ENCODE assay signal across 11 cellular contexts in the genomic region with DNA sequence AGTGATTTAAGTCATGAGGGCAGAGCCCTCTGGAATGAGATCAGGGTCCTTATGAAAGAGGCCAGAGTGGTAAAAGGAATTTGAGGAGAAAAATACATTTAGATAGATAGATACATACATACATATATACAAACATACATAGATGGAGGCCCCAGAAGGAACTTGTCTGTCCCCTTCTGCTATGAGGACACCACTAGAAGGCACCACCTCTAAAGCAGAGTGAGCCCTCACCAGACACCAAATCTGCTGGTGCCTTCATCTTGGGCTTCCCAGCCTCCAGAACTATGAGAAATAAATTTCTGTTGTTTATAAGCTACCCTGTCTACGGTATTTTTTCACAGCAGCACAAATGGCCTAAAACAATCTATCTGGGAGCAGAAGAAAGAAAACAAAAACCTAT. TPM values are rescaled to one million over a fixed set of nuclear protein-coding genes. Genes with fewer than 3 reads are reported as not detected.
A peak's percentile ranks its signal among the peaks of the same experiment; 100 is the strongest.
DNase-seq lines count a peak whose midpoint lies in the region; ATAC-seq and TF ChIP-seq lines count a peak whose summit lies in the region.
"Had no signal": no experiment of that assay in that cellular context is flagged by ENCODE, and none has a peak within 500 bp of the region (broad histone marks: within the 10 kb centered on the region; RNA-seq: fewer than 3 reads in every experiment).

No MANE protein-coding gene starts in this region.

- H3K9me3 ChIP-seq in right cardiac atrium (ENCODE audit: control insufficient read depth, low read length), result no peaks in the 10 kb centered on the region
- H3K9me3 ChIP-seq in lower lobe of right lung, result no peaks in the 10 kb centered on the region
- H3K9me3 ChIP-seq in uterus, result no peaks in the 10 kb centered on the region
- peaks cover 9% of the 10 kb centered on the region for H3K9me3 ChIP-seq in MG63

- POLR2A ChIA-PET in activated CD4-positive, alpha-beta memory T cell treated with anti-CD3 and anti-CD28 coated beads, Interleukin-2, amount 10 ng/mL, durations not matched to agents 7 days and 5 days (lab: Charles Lee), result interaction anchor here (0.8 to 8.5 kb wide), 12 partner anchors 10 to 63 kb away, joined by 3 to 202 read pairs (median 6); no protein-coding TSS in a partner anchor

- intact Hi-C loops in right cardiac atrium (cut with DNase I) (no loop called here), left ventricle myocardium superior (cut with micrococcal nuclease) (no loop called here), lower lobe of right lung (cut with DNase I) (no loop called here), uterus (cut with DNase I; ENCODE audit: low total_unique reads) (loop anchor here (10.0 kb wide), 1 partner anchor 65 kb away; no protein-coding TSS in a partner anchor)

- H3K4me3 Mint-ChIP-seq in activated CD4-positive, alpha-beta memory T cell treated with anti-CD3 and anti-CD28 coated beads, Interleukin-2, amount 10 ng/mL, durations not matched to agents 7 days and 5 days, result peak overlapping the region; percentile 70

- peaks cover 49% of the 10 kb centered on the region for H3K36me3 Mint-ChIP-seq in activated CD4-positive, alpha-beta memory T cell treated with anti-CD3 and anti-CD28 coated beads, Interleukin-2, amount 10 ng/mL, durations not matched to agents 7 days and 5 days (ENCODE audit: low read depth)

- no peaks in the 10 kb centered on the region for H3K27me3 Mint-ChIP-seq in activated CD4-positive, alpha-beta memory T cell treated with anti-CD3 and anti-CD28 coated beads, Interleukin-2, amount 10 ng/mL, durations not matched to agents 7 days and 5 days

- ATAC-seq in right cardiac atrium (no peak), left ventricle myocardium superior (no peak), lower lobe of right lung (no peak), GM18873 (IDR thresholded peaks at IDR 0.05; ENCODE audit: low FRiP score, unreplicated experiment) (no peak)

- no peak overlapping the region for H3K4me3 ChIP-seq in right cardiac atrium (ENCODE audit: low read length)
- no peak overlapping the region for H3K4me3 ChIP-seq in lower lobe of right lung
- H3K4me3 ChIP-seq in uterus, result no peak overlapping the region
- no peak overlapping the region for H3K4me3 ChIP-seq in MG63
- H3K4me3 ChIP-seq: lung had no signal

- peaks cover 34% of the 10 kb centered on the region for H3K4me1 ChIP-seq in right cardiac atrium (ENCODE audit: control insufficient read depth, insufficient read depth, low read length)
- H3K4me1 ChIP-seq in lower lobe of right lung, result peaks cover 98% of the 10 kb centered on the region
- peaks cover 21 to 46% of the 10 kb centered on the region in 2 donors for H3K4me1 ChIP-seq in uterus

- H3K27ac Mint-ChIP-seq in activated CD4-positive, alpha-beta memory T cell treated with anti-CD3 and anti-CD28 coated beads, Interleukin-2, amount 10 ng/mL, durations not matched to agents 7 days and 5 days, result no peak overlapping the region

- 84% methylated on average over 1 of the region's 1 CpG for WGBS in right cardiac atrium

- no peaks in the 10 kb centered on the region for H3K9me3 Mint-ChIP-seq in activated CD4-positive, alpha-beta memory T cell treated with anti-CD3 and anti-CD28 coated beads, Interleukin-2, amount 10 ng/mL, durations not matched to agents 7 days and 5 days

- H3K36me3 ChIP-seq in lower lobe of right lung (no peaks in the 10 kb centered on the region), uterus (no peaks in the 10 kb centered on the region), MG63 (peaks cover 8% of the 10 kb centered on the region)

- H3K27ac ChIP-seq in right cardiac atrium (ENCODE audit: low read length) (peak overlapping the region; percentile 53), lower lobe of right lung (peak overlapping the region; percentile 74), uterus (peak overlapping the region; percentile 82 to 92)

- peaks cover 34% of the 10 kb centered on the region for H3K4me1 Mint-ChIP-seq in activated CD4-positive, alpha-beta memory T cell treated with anti-CD3 and anti-CD28 coated beads, Interleukin-2, amount 10 ng/mL, durations not matched to agents 7 days and 5 days

- TF ChIP-seq POLR2A in uterus (IDR thresholded peaks at IDR 0.05), result no peak

- TF ChIP-seq CTCF in lower lobe of right lung (IDR thresholded peaks at IDR 0.05) (no peak), uterus (IDR thresholded peaks at IDR 0.05) (no peak)

- DNase-seq in right cardiac atrium (no peak), left ventricle myocardium superior (no peak), lower lobe of right lung (no peak), uterus (no peak), DMS53 (lab: John Stamatoyannopoulos, UW) (no peak), MG63 (no peak)
- DNase-seq in activated CD4-positive, alpha-beta memory T cell treated with anti-CD3 and anti-CD28 coated beads, Interleukin-2, amount 10 ng/mL, durations not matched to agents 7 days and 5 days, result no peak
- DNase-seq: COR-L47 had no signal

- CTCF ChIA-PET in activated CD4-positive, alpha-beta memory T cell treated with anti-CD3 and anti-CD28 coated beads, Interleukin-2, amount 10 ng/mL, durations not matched to agents 7 days and 5 days (lab: Charles Lee), result interaction anchor here (0.8 to 10.2 kb wide), 9 partner anchors 9 to 44 kb away, joined by 3 to 125 read pairs (median 6); partner anchors contain the start of gene TBC1D2B

- no peaks in the 10 kb centered on the region for H3K27me3 ChIP-seq in right cardiac atrium (ENCODE audit: control insufficient read depth, insufficient read depth)
- H3K27me3 ChIP-seq in lower lobe of right lung (ENCODE audit: low read depth), result no peaks in the 10 kb centered on the region
- H3K27me3 ChIP-seq in uterus, result no peaks in the 10 kb centered on the region
- H3K27me3 ChIP-seq in MG63, result no peaks in the 10 kb centered on the region

RNA-seq across cellular contexts. Expression of gene TBC1D2B, which starts 7.9 kb away (rescaled TPM):
- total RNA-seq in right cardiac atrium (10 to 100 TPM; 14.0 to 19.8 (median 15.6) TPM), left ventricle myocardium superior (11.9 TPM), lower lobe of right lung (69.8 TPM), uterus (10 to 100 TPM; 27.7 to 89.0 (median 57.9) TPM)
- 8.2 TPM for polyA plus RNA-seq in right cardiac atrium
- 100 to 1,000 TPM in 1 of 2 experiments, 10 to 100 TPM in 1; 97.1 to 101 TPM for total RNA-seq in activated CD4-positive, alpha-beta memory T cell treated with anti-CD3 and anti-CD28 coated beads, Interleukin-2, amount 10 ng/mL, durations not matched to agents 7 days and 5 days
- 30.6 and 31.4 TPM in 2 replicates for total RNA-seq in MG63 (2014; rRNA removed; shearing (Covaris generic); ENCODE audit: low replicate concordance)

RNA-seq across cellular contexts. Expression of gene SH2D7, which starts 22.7 kb away (rescaled TPM):
- total RNA-seq in right cardiac atrium (not detected), left ventricle myocardium superior (not detected), lower lobe of right lung (not detected), uterus (not detected)
- polyA plus RNA-seq in right cardiac atrium, result 0.02 TPM
- not detected for total RNA-seq in activated CD4-positive, alpha-beta memory T cell treated with anti-CD3 and anti-CD28 coated beads, Interleukin-2, amount 10 ng/mL, durations not matched to agents 7 days and 5 days
- not detected in 2 replicates for total RNA-seq in MG63 (2014; rRNA removed; shearing (Covaris generic); ENCODE audit: low replicate concordance)
- total RNA-seq: M059J had no signal
